In genomic region chr12:56723352-56723751, GRCh38 we compare ENCODE assay signal across 10 cellular contexts. TPM values are rescaled to one million over a fixed set of nuclear protein-coding genes. Genes with fewer than 3 reads are reported as not detected.
DNase-seq lines count a peak whose midpoint lies in the region; ATAC-seq and TF ChIP-seq lines count a peak whose summit lies in the region.
"Had no signal": no experiment of that assay in that cellular context is flagged by ENCODE, and none has a peak within 500 bp of the region (broad histone marks: within the 10 kb centered on the region; RNA-seq: fewer than 3 reads in every experiment).

No MANE protein-coding gene starts in this region.

- no peak overlapping the region for H2AFZ ChIP-seq in Karpas-422 (ENCODE audit: low read length)

- peak overlapping the region; percentile 77 for H3K4me2 ChIP-seq in Karpas-422 (ENCODE audit: low read depth, low read length, poor library complexity, severe bottlenecking)

- peaks cover 52% of the 10 kb centered on the region for H3K36me3 Mint-ChIP-seq in natural killer cell treated with Interleukin-12 subunit alpha and Interleukin-12 subunit beta and Interleukin-15 and Interleukin-18, amount 100 ng/mL, for 72 hours

- H3K4me3 Mint-ChIP-seq in natural killer cell treated with Interleukin-12 subunit alpha and Interleukin-12 subunit beta and Interleukin-15 and Interleukin-18, amount 100 ng/mL, for 72 hours: peak overlapping the region; percentile 96

- ATAC-seq in natural killer cell treated with Interleukin-12 subunit alpha and Interleukin-12 subunit beta and Interleukin-15 and Interleukin-18, amount 100 ng/mL, for 72 hours: no peak
- no peak for ATAC-seq in GM21825 (IDR thresholded peaks at IDR 0.05; ENCODE audit: unreplicated experiment)

- DNase-seq in AG10803 (ENCODE audit: low read depth): no peak
- DNase-seq in Karpas-422: no peak
- no peak for DNase-seq in coronary artery (ENCODE audit: low spot score)
- DNase-seq in natural killer cell treated with Interleukin-12 subunit alpha and Interleukin-12 subunit beta and Interleukin-15 and Interleukin-18, amount 100 ng/mL, for 72 hours (ENCODE audit: low spot score): no peak
- no peak for DNase-seq in stimulated activated naive CD4-positive, alpha-beta T cell treated with Interleukin-2 at 50 U/mL for 16 hours (lab: John Stamatoyannopoulos, UW)
- DNase-seq in posterior cingulate gyrus: no peak
- DNase-seq in AG08396 (ENCODE audit: low spot score): no peak
- DNase-seq: NCI-H1436; stimulated activated CD4-positive, alpha-beta T cell treated with anti-CD3 and anti-CD28 coated beads, Interleukin-4, amount 100 ng/mL, for 4 hours had no signal

- intact Hi-C loops in posterior cingulate gyrus (cut with DNase I): no loop called here

- no peaks in the 10 kb centered on the region for H3K27me3 ChIP-seq in Karpas-422 (ENCODE audit: low read length)

- H3K27ac ChIP-seq in Karpas-422 (ENCODE audit: low read length) (peak overlapping the region; percentile 95; the same call in 1 of the 2 replicates), coronary artery (peak overlapping the region in 1 of 2 donors; percentile 40)

- peaks cover 57% of the 10 kb centered on the region for H3K36me3 ChIP-seq in Karpas-422 (ENCODE audit: insufficient read depth, low read length)

- H3K79me2 ChIP-seq in Karpas-422 (ENCODE audit: low read length): peaks cover 65% of the 10 kb centered on the region

- H3K9me2 ChIP-seq in Karpas-422 (replicated peaks; ENCODE audit: insufficient read depth, low read length): no peaks in the 10 kb centered on the region

- no peaks in the 10 kb centered on the region for H3K9me3 Mint-ChIP-seq in natural killer cell treated with Interleukin-12 subunit alpha and Interleukin-12 subunit beta and Interleukin-15 and Interleukin-18, amount 100 ng/mL, for 72 hours

- TF ChIP-seq CTCF in AG10803 (conservative IDR thresholded peaks at IDR 0.05; ENCODE audit: low read length) (no peak), coronary artery (IDR thresholded peaks at IDR 0.05) (no peak)

- peaks cover 63% of the 10 kb centered on the region for H4K20me1 ChIP-seq in Karpas-422 (ENCODE audit: insufficient read depth, low read depth, low read length)

- peak overlapping the region; percentile 94 to 95 for H3K27ac Mint-ChIP-seq in natural killer cell treated with Interleukin-12 subunit alpha and Interleukin-12 subunit beta and Interleukin-15 and Interleukin-18, amount 100 ng/mL, for 72 hours

- H3K9ac ChIP-seq in Karpas-422 (ENCODE audit: low read length): peak overlapping the region; percentile 98

- peaks cover 66% of the 10 kb centered on the region for H3K4me1 ChIP-seq in Karpas-422 (ENCODE audit: low read length)

- H3K9me3 ChIP-seq in Karpas-422 (ENCODE audit: low read length): no peaks in the 10 kb centered on the region

- H3K4me3 ChIP-seq in AG10803 (ENCODE audit: low read length) (peak overlapping the region; percentile 100), Karpas-422 (ENCODE audit: low read length) (peak overlapping the region; percentile 93), coronary artery (peak overlapping the region; percentile 76)

- peaks cover 52 to 65% of the 10 kb centered on the region in 2 donors for H3K4me1 Mint-ChIP-seq in natural killer cell treated with Interleukin-12 subunit alpha and Interleukin-12 subunit beta and Interleukin-15 and Interleukin-18, amount 100 ng/mL, for 72 hours (ENCODE audit: low read depth in 2 of 2)

- H3K27me3 Mint-ChIP-seq in natural killer cell treated with Interleukin-12 subunit alpha and Interleukin-12 subunit beta and Interleukin-15 and Interleukin-18, amount 100 ng/mL, for 72 hours: no peaks in the 10 kb centered on the region

RNA-seq across cellular contexts. Expression of gene NACA, which starts 1.7 kb away (rescaled TPM):
- total RNA-seq in Karpas-422 (2014; rRNA removed; shearing (Covaris generic); ENCODE audit: low replicate concordance): 1,908 and 2,309 TPM in 2 replicates
- total RNA-seq in natural killer cell treated with Interleukin-12 subunit alpha and Interleukin-12 subunit beta and Interleukin-15 and Interleukin-18, amount 100 ng/mL, for 72 hours: 100 to 1,000 TPM; 322 to 563 TPM

RNA-seq across cellular contexts. Expression of gene PRIM1, which starts 28.8 kb away (rescaled TPM):
- 10.3 and 26.3 TPM in 2 replicates for total RNA-seq in Karpas-422 (2014; rRNA removed; shearing (Covaris generic); ENCODE audit: low replicate concordance)
- total RNA-seq in natural killer cell treated with Interleukin-12 subunit alpha and Interleukin-12 subunit beta and Interleukin-15 and Interleukin-18, amount 100 ng/mL, for 72 hours: 10 to 100 TPM; 33.2 to 43.5 TPM

RNA-seq across cellular contexts. Expression of gene PTGES3, which starts 35.3 kb away (rescaled TPM):
- total RNA-seq in Karpas-422 (2014; rRNA removed; shearing (Covaris generic); ENCODE audit: low replicate concordance): 49.4 and 126 TPM in 2 replicates
- 100 to 1,000 TPM; 201 to 270 TPM for total RNA-seq in natural killer cell treated with Interleukin-12 subunit alpha and Interleukin-12 subunit beta and Interleukin-15 and Interleukin-18, amount 100 ng/mL, for 72 hours

RNA-seq across cellular contexts. Expression of gene HSD17B6, which starts 39.8 kb away (rescaled TPM):
- 6.4 and 28.5 TPM in 2 replicates for total RNA-seq in Karpas-422 (2014; rRNA removed; shearing (Covaris generic); ENCODE audit: low replicate concordance)
- 1 to 10 TPM; 1.0 to 2.7 TPM for total RNA-seq in natural killer cell treated with Interleukin-12 subunit alpha and Interleukin-12 subunit beta and Interleukin-15 and Interleukin-18, amount 100 ng/mL, for 72 hours
